Comparison of ENCODE assay signal across 8 cellular contexts in genomic region chr18:24176727-24177416, GRCh38. TPM values are rescaled to one million over a fixed set of nuclear protein-coding genes. Genes with fewer than 3 reads are reported as not detected.
DNase-seq lines count a peak whose midpoint lies in the region; ATAC-seq lines count a peak whose summit lies in the region.

No MANE protein-coding gene starts in this region.

- DNase-seq in GM04504 (ENCODE audit: low read depth) (peak; percentile 7), HK-2 (ENCODE audit: unreplicated experiment) (peak; percentile 27), SJCRH30 (peak; percentile 43 to 65), astrocyte of the hippocampus (ENCODE audit: low read depth, low spot score) (peak; percentile 47), islet precursor cell (peak; percentile 77), OCI-M2 (lab: John Stamatoyannopoulos, UW; ENCODE audit: unreplicated experiment) (no peak)
- peak; percentile 52 for DNase-seq in stimulated activated CD4-positive, alpha-beta T cell treated with anti-CD3 and anti-CD28 coated beads, Interleukin-4, amount 100 ng/mL, for 24 hours

- H3K36me3 ChIP-seq in SJCRH30 = no peaks in the 10 kb centered on the region

- H3K27ac ChIP-seq in SJCRH30 = no peak overlapping the region

- no peak overlapping the region for H3K4me3 ChIP-seq in SJCRH30

- ATAC-seq in GM21367 (IDR thresholded peaks at IDR 0.05; ENCODE audit: unreplicated experiment) = peak; percentile 87

- no peaks in the 10 kb centered on the region for H3K27me3 ChIP-seq in SJCRH30

- no peaks in the 10 kb centered on the region for H3K9me3 ChIP-seq in SJCRH30 (replicated peaks)

- no peaks in the 10 kb centered on the region for H3K4me1 ChIP-seq in SJCRH30

RNA-seq across cellular contexts. Expression of gene CABYR, which starts 38.0 kb away (rescaled TPM):
- not detected in 2 replicates for total RNA-seq in SJCRH30 (2014; rRNA removed; shearing (Covaris generic))
